Comparison of ENCODE assay signal across 7 cellular contexts in genomic region chr17:8122391-8122922, GRCh38. TPM values are rescaled to one million over a fixed set of nuclear protein-coding genes. Genes with fewer than 3 reads are reported as not detected.
DNase-seq lines count a peak whose midpoint lies in the region; ATAC-seq and TF ChIP-seq lines count a peak whose summit lies in the region.

No MANE protein-coding gene starts in this region.

- H3K36me3 ChIP-seq in OCI-LY3 (replicated peaks; ENCODE audit: low read depth, low read length): no peaks in the 10 kb centered on the region

- peaks cover 65 to 92% (median 80%) of the 10 kb centered on the region in 4 donors for H3K4me1 Mint-ChIP-seq in naive thymus-derived CD8-positive, alpha-beta T cell

- H3K27me3 Mint-ChIP-seq in naive thymus-derived CD8-positive, alpha-beta T cell: peaks cover 0 to 38% (median 26%) of the 10 kb centered on the region in 5 donors

- no peaks in the 10 kb centered on the region for H4K20me1 ChIP-seq in OCI-LY3 (ENCODE audit: insufficient read depth, low read length)

- H3K4me2 ChIP-seq in OCI-LY3 (ENCODE audit: low read length): peak overlapping the region; percentile 99

- peak; percentile 49 for DNase-seq in GM03348 (ENCODE audit: low spot score)
- no peak for DNase-seq in coronary artery (ENCODE audit: low spot score)
- peak in 2 of 10 donors; percentile 11 to 59 for DNase-seq in naive thymus-derived CD8-positive, alpha-beta T cell
- no peak for DNase-seq in ureter (ENCODE audit: low spot score)
- DNase-seq in NCI-H2227 treated with DMSO at 0.1 percent for 48 hours (lab: John Stamatoyannopoulos, UW): no peak

- H3K9me3 ChIP-seq in OCI-LY3 (ENCODE audit: insufficient read depth, low read length): no peaks in the 10 kb centered on the region

- H3K36me3 Mint-ChIP-seq in naive thymus-derived CD8-positive, alpha-beta T cell: peaks cover 0 to 6% (median 3%) of the 10 kb centered on the region in 3 donors

- peak overlapping the region; percentile 84 to 97 (median 92) for H3K4me3 Mint-ChIP-seq in naive thymus-derived CD8-positive, alpha-beta T cell

- no peaks in the 10 kb centered on the region for H3K79me2 ChIP-seq in OCI-LY3 (ENCODE audit: low read length)

- no peak overlapping the region for H2AFZ ChIP-seq in OCI-LY3 (ENCODE audit: low read depth, low read length)

- H3K4me1 ChIP-seq in OCI-LY3 (ENCODE audit: low read length): peaks cover 19% of the 10 kb centered on the region

- no peaks in the 10 kb centered on the region for H3K27me3 ChIP-seq in OCI-LY3 (ENCODE audit: low read depth, low read length)

- H3K27ac ChIP-seq in OCI-LY3 (ENCODE audit: low read length) (no peak overlapping the region), coronary artery (peak overlapping the region; percentile 37 to 76)

- POLR2A ChIA-PET in naive thymus-derived CD8-positive, alpha-beta T cell (lab: Charles Lee): interaction anchor here (0.5 to 4.0 kb wide), 15 partner anchors 10 to 166 kb away, joined by 3 to 27 read pairs (median 3); partner anchors contain the start of gene RANGRF

- H3K27ac Mint-ChIP-seq in naive thymus-derived CD8-positive, alpha-beta T cell: peak overlapping the region in 5 of 10 donors; percentile 5 to 85 (median 52)

- H3K4me3 ChIP-seq in OCI-LY3 (ENCODE audit: low read length) (peak overlapping the region; percentile 100), coronary artery (peak overlapping the region; percentile 92)

- ATAC-seq in naive thymus-derived CD8-positive, alpha-beta T cell: no peak
- ATAC-seq in GM21619 (IDR thresholded peaks at IDR 0.05; ENCODE audit: unreplicated experiment): no peak

- TF ChIP-seq CTCF in OCI-LY3 (IDR thresholded peaks at IDR 0.05; ENCODE audit: low read depth, low read length) (no peak), coronary artery (IDR thresholded peaks at IDR 0.05) (no peak)

- H3K9me3 Mint-ChIP-seq in naive thymus-derived CD8-positive, alpha-beta T cell: peaks cover 0 to 17% (median 0%) of the 10 kb centered on the region in 9 donors

- H3K9ac ChIP-seq in OCI-LY3 (ENCODE audit: low read length): peak overlapping the region; percentile 80

RNA-seq across cellular contexts. Expression of gene HES7, which starts 1.4 kb away (rescaled TPM):
- under 1 TPM in 1 of 2 experiments, not detected in 1; 0.30 TPM for total RNA-seq in naive thymus-derived CD8-positive, alpha-beta T cell
- polyA plus RNA-seq in naive thymus-derived CD8-positive, alpha-beta T cell: not detected
- total RNA-seq in ureter: not detected

RNA-seq across cellular contexts. Expression of gene ALOXE3, which starts 4.1 kb away (rescaled TPM):
- under 1 TPM; 0.18 to 0.52 TPM for total RNA-seq in naive thymus-derived CD8-positive, alpha-beta T cell
- polyA plus RNA-seq in naive thymus-derived CD8-positive, alpha-beta T cell: under 1 TPM in 1 of 3 donors, not detected in 2; 0.13 TPM
- 0.44 TPM for total RNA-seq in ureter

RNA-seq across cellular contexts. Expression of gene PER1, which starts 29.7 kb away (rescaled TPM):
- total RNA-seq in naive thymus-derived CD8-positive, alpha-beta T cell: 100 to 1,000 TPM; 148 to 153 TPM
- polyA plus RNA-seq in naive thymus-derived CD8-positive, alpha-beta T cell: 10 to 100 TPM in 2 of 3 donors, 1 to 10 TPM in 1; 6.1 to 11.4 (median 10.7) TPM
- total RNA-seq in ureter: 152 TPM

RNA-seq across cellular contexts. Expression of gene ALOX12B, which starts 34.9 kb away (rescaled TPM):
- total RNA-seq in naive thymus-derived CD8-positive, alpha-beta T cell: 1 to 10 TPM in 1 of 2 experiments, under 1 TPM in 1; 0.80 to 1.5 TPM
- 1 to 10 TPM in 2 of 3 donors, under 1 TPM in 1; 0.82 to 2.3 (median 1.7) TPM for polyA plus RNA-seq in naive thymus-derived CD8-positive, alpha-beta T cell
- 0.62 TPM for total RNA-seq in ureter

RNA-seq across cellular contexts. Expression of gene VAMP2, which starts 40.3 kb away (rescaled TPM):
- total RNA-seq in naive thymus-derived CD8-positive, alpha-beta T cell: 100 to 1,000 TPM; 219 to 238 TPM
- polyA plus RNA-seq in naive thymus-derived CD8-positive, alpha-beta T cell: 10 to 100 TPM; 50.4 to 84.2 (median 64.4) TPM
- 87.9 TPM for total RNA-seq in ureter
